1 cellular context compared by ENCODE assay signal in the genomic region with DNA sequence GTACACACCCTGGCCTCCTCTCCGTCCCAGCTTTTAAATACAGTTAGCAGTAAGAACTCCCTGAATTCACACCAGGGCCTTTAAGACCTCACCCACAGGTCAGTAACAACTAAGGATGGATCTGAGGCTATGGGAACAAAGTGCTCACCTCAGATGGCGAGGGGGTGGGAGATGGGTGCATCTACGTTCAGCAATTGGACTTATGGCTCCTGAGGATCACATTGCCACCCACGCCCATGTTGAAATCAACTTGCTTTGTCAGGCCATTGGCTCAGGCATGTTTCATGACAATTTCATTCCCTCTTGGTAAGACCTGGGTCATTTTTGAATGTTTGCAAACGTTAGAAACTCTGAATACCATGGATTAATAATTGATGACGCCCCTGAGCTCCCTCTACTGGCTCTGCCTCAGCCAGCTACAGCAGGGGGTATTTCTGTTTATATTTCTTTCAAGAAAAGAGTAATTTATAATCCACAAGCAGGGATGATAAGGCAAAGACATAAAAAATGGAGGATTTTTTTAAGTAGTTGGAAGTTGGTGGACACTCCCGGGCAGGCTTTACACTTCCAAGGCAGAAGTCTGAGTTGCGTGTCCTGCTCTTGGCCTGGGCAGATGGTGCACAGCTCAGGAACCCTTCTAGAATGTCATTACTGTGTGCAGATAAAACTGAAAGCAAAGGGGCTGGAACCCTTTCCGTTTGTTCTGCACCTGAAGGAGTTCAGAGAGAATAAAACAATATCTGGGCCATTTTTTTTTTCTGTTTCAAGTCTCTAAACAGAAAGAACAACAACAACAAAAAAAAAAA.
TF ChIP-seq lines count a peak whose summit lies in the region.

No MANE protein-coding gene starts in this region.

TF ChIP-seq in HepG2, 621 proteins besides CTCF, POLR2A, EP300 and RAD21 (continued from another document and continues in another):
- TF ChIP-seq, protein P1, sequence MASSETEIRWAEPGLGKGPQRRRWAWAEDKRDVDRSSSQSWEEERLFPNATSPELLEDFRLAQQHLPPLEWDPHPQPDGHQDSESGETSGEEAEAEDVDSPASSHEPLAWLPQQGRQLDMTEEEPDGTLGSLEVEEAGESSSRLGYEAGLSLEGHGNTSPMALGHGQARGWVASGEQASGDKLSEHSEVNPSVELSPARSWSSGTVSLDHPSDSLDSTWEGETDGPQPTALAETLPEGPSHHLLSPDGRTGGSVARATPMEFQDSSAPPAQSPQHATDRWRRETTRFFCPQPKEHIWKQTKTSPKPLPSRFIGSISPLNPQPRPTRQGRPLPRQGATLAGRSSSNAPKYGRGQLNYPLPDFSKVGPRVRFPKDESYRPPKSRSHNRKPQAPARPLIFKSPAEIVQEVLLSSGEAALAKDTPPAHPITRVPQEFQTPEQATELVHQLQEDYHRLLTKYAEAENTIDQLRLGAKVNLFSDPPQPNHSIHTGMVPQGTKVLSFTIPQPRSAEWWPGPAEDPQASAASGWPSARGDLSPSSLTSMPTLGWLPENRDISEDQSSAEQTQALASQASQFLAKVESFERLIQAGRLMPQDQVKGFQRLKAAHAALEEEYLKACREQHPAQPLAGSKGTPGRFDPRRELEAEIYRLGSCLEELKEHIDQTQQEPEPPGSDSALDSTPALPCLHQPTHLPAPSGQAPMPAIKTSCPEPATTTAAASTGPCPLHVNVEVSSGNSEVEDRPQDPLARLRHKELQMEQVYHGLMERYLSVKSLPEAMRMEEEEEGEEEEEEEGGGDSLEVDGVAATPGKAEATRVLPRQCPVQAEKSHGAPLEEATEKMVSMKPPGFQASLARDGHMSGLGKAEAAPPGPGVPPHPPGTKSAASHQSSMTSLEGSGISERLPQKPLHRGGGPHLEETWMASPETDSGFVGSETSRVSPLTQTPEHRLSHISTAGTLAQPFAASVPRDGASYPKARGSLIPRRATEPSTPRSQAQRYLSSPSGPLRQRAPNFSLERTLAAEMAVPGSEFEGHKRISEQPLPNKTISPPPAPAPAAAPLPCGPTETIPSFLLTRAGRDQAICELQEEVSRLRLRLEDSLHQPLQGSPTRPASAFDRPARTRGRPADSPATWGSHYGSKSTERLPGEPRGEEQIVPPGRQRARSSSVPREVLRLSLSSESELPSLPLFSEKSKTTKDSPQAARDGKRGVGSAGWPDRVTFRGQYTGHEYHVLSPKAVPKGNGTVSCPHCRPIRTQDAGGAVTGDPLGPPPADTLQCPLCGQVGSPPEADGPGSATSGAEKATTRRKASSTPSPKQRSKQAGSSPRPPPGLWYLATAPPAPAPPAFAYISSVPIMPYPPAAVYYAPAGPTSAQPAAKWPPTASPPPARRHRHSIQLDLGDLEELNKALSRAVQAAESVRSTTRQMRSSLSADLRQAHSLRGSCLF (CRISPR knock-in tag; IDR thresholded peaks at IDR 0.05; ENCODE audit: borderline replicate concordance), result no peak
- TF ChIP-seq NR2C2 (CRISPR knock-in tag; IDR thresholded peaks at IDR 0.05; ENCODE audit: borderline replicate concordance) (0 out of 2 replicates have a peak, but pooled peaks have one; percentile 21), ZNF83 (CRISPR knock-in tag; IDR thresholded peaks at IDR 0.05; ENCODE audit: borderline replicate concordance) (no peak), HNF4A (CRISPR knock-in tag; IDR thresholded peaks at IDR 0.05) (peak; percentile 53), ZMYM4 (CRISPR knock-in tag; IDR thresholded peaks at IDR 0.05) (peak; percentile 86), RXRB (CRISPR knock-in tag; IDR thresholded peaks at IDR 0.05; ENCODE audit: borderline replicate concordance) (0 out of 2 replicates have a peak, but pooled peaks have one; percentile 25), ZMYM3 (CRISPR knock-in tag; IDR thresholded peaks at IDR 0.05) (peak; percentile 28; the same call in 1 of the 2 replicates), ATF7-NPFF (CRISPR knock-in tag; IDR thresholded peaks at IDR 0.05; ENCODE audit: low read depth) (no peak), ZNF34 (CRISPR knock-in tag; IDR thresholded peaks at IDR 0.05; ENCODE audit: borderline replicate concordance) (0 out of 2 replicates have a peak, but pooled peaks have one; percentile 44), SMARCC2 (IDR thresholded peaks at IDR 0.05) (no peak), CEBPB (IDR thresholded peaks at IDR 0.05; ENCODE audit: borderline replicate concordance, low read depth, low read length) (peak; percentile 55; the same call in 1 of the 2 replicates), ZNF772 (CRISPR knock-in tag; IDR thresholded peaks at IDR 0.05) (peak; percentile 47; the same call in 1 of the 2 replicates), ZFX (CRISPR knock-in tag; IDR thresholded peaks at IDR 0.05; ENCODE audit: low read depth) (peak; percentile 40), SP5 (CRISPR knock-in tag; IDR thresholded peaks at IDR 0.05; ENCODE audit: borderline replicate concordance, low read depth) (0 out of 2 replicates have a peak, but pooled peaks have one; percentile 12), HDAC2 (CRISPR knock-in tag; IDR thresholded peaks at IDR 0.05) (peak; percentile 37; the same call in 1 of the 2 replicates), SP140L (CRISPR knock-in tag; IDR thresholded peaks at IDR 0.05; ENCODE audit: borderline replicate concordance) (0 out of 2 replicates have a peak, but pooled peaks have one; percentile 35), SALL1 (CRISPR knock-in tag; IDR thresholded peaks at IDR 0.05) (peak; percentile 39; the same call in 1 of the 2 replicates), FOSL2 (CRISPR knock-in tag; IDR thresholded peaks at IDR 0.05) (peak; percentile 33), ZBTB7B (CRISPR knock-in tag; IDR thresholded peaks at IDR 0.05) (0 out of 2 replicates have a peak, but pooled peaks have one; percentile 46), ESRRA (CRISPR knock-in tag; IDR thresholded peaks at IDR 0.05; ENCODE audit: low read depth) (0 out of 2 replicates have a peak, but pooled peaks have one; percentile 18), TEAD3 (CRISPR knock-in tag; optimal IDR thresholded peaks at IDR 0.05; ENCODE audit: borderline replicate concordance) (peak; percentile 42), NFYB (CRISPR knock-in tag; IDR thresholded peaks at IDR 0.05) (peak; percentile 57)
- TF ChIP-seq, protein P2, sequence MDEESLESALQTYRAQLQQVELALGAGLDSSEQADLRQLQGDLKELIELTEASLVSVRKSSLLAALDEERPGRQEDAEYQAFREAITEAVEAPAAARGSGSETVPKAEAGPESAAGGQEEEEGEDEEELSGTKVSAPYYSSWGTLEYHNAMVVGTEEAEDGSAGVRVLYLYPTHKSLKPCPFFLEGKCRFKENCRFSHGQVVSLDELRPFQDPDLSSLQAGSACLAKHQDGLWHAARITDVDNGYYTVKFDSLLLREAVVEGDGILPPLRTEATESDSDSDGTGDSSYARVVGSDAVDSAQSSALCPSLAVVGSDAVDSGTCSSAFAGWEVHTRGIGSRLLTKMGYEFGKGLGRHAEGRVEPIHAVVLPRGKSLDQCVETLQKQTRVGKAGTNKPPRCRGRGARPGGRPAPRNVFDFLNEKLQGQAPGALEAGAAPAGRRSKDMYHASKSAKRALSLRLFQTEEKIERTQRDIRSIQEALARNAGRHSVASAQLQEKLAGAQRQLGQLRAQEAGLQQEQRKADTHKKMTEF (CRISPR knock-in tag; IDR thresholded peaks at IDR 0.05), result peak; percentile 36; the same call in 1 of the 2 replicates
- TF ChIP-seq, protein P3, sequence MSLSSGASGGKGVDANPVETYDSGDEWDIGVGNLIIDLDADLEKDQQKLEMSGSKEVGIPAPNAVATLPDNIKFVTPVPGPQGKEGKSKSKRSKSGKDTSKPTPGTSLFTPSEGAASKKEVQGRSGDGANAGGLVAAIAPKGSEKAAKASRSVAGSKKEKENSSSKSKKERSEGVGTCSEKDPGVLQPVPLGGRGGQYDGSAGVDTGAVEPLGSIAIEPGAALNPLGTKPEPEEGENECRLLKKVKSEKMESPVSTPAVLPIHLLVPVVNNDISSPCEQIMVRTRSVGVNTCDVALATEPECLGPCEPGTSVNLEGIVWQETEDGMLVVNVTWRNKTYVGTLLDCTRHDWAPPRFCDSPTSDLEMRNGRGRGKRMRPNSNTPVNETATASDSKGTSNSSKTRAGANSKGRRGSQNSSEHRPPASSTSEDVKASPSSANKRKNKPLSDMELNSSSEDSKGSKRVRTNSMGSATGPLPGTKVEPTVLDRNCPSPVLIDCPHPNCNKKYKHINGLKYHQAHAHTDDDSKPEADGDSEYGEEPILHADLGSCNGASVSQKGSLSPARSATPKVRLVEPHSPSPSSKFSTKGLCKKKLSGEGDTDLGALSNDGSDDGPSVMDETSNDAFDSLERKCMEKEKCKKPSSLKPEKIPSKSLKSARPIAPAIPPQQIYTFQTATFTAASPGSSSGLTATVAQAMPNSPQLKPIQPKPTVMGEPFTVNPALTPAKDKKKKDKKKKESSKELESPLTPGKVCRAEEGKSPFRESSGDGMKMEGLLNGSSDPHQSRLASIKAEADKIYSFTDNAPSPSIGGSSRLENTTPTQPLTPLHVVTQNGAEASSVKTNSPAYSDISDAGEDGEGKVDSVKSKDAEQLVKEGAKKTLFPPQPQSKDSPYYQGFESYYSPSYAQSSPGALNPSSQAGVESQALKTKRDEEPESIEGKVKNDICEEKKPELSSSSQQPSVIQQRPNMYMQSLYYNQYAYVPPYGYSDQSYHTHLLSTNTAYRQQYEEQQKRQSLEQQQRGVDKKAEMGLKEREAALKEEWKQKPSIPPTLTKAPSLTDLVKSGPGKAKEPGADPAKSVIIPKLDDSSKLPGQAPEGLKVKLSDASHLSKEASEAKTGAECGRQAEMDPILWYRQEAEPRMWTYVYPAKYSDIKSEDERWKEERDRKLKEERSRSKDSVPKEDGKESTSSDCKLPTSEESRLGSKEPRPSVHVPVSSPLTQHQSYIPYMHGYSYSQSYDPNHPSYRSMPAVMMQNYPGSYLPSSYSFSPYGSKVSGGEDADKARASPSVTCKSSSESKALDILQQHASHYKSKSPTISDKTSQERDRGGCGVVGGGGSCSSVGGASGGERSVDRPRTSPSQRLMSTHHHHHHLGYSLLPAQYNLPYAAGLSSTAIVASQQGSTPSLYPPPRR (CRISPR knock-in tag; IDR thresholded peaks at IDR 0.05; ENCODE audit: borderline replicate concordance), result 0 out of 2 replicates have a peak, but pooled peaks have one; percentile 19
- TF ChIP-seq, protein P4, sequence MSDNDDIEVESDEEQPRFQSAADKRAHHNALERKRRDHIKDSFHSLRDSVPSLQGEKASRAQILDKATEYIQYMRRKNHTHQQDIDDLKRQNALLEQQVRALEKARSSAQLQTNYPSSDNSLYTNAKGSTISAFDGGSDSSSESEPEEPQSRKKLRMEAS (IDR thresholded peaks at IDR 0.05), result no peak; the same call in 1 of the 2 replicates
- TF ChIP-seq, protein P5, sequence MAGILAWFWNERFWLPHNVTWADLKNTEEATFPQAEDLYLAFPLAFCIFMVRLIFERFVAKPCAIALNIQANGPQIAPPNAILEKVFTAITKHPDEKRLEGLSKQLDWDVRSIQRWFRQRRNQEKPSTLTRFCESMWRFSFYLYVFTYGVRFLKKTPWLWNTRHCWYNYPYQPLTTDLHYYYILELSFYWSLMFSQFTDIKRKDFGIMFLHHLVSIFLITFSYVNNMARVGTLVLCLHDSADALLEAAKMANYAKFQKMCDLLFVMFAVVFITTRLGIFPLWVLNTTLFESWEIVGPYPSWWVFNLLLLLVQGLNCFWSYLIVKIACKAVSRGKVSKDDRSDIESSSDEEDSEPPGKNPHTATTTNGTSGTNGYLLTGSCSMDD (CRISPR knock-in tag; IDR thresholded peaks at IDR 0.05), result no peak
- TF ChIP-seq, protein P6, sequence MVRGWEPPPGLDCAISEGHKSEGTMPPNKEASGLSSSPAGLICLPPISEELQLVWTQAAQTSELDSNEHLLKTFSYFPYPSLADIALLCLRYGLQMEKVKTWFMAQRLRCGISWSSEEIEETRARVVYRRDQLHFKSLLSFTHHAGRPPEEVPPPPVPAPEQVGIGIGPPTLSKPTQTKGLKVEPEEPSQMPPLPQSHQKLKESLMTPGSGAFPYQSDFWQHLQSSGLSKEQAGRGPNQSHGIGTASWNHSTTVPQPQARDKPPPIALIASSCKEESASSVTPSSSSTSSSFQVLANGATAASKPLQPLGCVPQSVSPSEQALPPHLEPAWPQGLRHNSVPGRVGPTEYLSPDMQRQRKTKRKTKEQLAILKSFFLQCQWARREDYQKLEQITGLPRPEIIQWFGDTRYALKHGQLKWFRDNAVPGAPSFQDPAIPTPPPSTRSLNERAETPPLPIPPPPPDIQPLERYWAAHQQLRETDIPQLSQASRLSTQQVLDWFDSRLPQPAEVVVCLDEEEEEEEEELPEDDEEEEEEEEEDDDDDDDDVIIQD (CRISPR knock-in tag; IDR thresholded peaks at IDR 0.05; ENCODE audit: low read depth), result peak; percentile 74; the same call in 1 of the 2 replicates
- TF ChIP-seq, protein P7, sequence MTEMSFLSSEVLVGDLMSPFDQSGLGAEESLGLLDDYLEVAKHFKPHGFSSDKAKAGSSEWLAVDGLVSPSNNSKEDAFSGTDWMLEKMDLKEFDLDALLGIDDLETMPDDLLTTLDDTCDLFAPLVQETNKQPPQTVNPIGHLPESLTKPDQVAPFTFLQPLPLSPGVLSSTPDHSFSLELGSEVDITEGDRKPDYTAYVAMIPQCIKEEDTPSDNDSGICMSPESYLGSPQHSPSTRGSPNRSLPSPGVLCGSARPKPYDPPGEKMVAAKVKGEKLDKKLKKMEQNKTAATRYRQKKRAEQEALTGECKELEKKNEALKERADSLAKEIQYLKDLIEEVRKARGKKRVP (CRISPR knock-in tag; IDR thresholded peaks at IDR 0.05), result peak in 1 of 2 experiments; percentile 39; a peak in 1 of 4 replicates
- TF ChIP-seq, protein P8, sequence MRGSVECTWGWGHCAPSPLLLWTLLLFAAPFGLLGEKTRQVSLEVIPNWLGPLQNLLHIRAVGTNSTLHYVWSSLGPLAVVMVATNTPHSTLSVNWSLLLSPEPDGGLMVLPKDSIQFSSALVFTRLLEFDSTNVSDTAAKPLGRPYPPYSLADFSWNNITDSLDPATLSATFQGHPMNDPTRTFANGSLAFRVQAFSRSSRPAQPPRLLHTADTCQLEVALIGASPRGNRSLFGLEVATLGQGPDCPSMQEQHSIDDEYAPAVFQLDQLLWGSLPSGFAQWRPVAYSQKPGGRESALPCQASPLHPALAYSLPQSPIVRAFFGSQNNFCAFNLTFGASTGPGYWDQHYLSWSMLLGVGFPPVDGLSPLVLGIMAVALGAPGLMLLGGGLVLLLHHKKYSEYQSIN (CRISPR knock-in tag; IDR thresholded peaks at IDR 0.05; ENCODE audit: borderline replicate concordance), result no peak
- TF ChIP-seq, protein P9, sequence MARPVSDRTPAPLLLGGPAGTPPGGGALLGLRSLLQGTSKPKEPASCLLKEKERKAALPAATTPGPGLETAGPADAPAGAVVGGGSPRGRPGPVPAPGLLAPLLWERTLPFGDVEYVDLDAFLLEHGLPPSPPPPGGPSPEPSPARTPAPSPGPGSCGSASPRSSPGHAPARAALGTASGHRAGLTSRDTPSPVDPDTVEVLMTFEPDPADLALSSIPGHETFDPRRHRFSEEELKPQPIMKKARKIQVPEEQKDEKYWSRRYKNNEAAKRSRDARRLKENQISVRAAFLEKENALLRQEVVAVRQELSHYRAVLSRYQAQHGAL (CRISPR knock-in tag; IDR thresholded peaks at IDR 0.05; ENCODE audit: not compliant biosample characterization), result no peak
- TF ChIP-seq, protein P10, sequence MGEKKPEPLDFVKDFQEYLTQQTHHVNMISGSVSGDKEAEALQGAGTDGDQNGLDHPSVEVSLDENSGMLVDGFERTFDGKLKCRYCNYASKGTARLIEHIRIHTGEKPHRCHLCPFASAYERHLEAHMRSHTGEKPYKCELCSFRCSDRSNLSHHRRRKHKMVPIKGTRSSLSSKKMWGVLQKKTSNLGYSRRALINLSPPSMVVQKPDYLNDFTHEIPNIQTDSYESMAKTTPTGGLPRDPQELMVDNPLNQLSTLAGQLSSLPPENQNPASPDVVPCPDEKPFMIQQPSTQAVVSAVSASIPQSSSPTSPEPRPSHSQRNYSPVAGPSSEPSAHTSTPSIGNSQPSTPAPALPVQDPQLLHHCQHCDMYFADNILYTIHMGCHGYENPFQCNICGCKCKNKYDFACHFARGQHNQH (CRISPR knock-in tag; IDR thresholded peaks at IDR 0.05), result peak; percentile 34; the same call in 1 of the 2 replicates
